9 cellular contexts compared by ENCODE assay signal in the genomic region with DNA sequence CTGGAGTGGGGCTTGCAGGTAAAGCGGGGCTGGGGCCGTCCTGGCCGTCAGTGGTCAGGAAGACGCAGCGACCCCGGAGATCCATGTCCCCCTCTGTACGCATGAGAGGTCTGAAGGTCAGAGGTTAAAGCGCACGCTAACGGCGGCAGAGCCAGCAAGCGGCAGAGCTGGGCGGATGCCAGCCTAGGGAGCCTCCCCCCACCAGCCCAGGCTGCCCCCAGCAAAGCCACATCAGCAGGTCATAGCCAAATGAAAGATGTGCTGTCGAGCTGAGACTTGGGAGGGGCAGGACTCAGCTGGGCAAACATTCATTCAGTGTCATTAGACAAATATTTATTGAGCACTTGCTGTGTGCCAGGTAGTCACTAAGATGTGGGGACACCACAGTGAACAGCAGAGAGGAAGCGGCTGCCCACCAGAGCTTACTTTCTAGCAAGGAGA. TPM values are rescaled to one million over a fixed set of nuclear protein-coding genes. Genes with fewer than 3 reads are reported as not detected.
DNase-seq lines count a peak whose midpoint lies in the region; ATAC-seq and TF ChIP-seq lines count a peak whose summit lies in the region.
"Had no signal": no experiment of that assay in that cellular context is flagged by ENCODE, and none has a peak within 500 bp of the region (broad histone marks: within the 10 kb centered on the region; RNA-seq: fewer than 3 reads in every experiment).

No MANE protein-coding gene starts in this region.

- peak overlapping the region; percentile 64 for H3K4me3 Mint-ChIP-seq in activated T-cell treated with anti-CD3 and anti-CD28 coated beads, Interleukin-2, amount 50 U/mL, for 24 hours
- H3K4me3 Mint-ChIP-seq in naive thymus-derived CD8-positive, alpha-beta T cell = peak overlapping the region in 9 of 10 donors; percentile 47 to 71 (median 63)

- H3K9me3 Mint-ChIP-seq in activated T-cell treated with anti-CD3 and anti-CD28 coated beads, Interleukin-2, amount 50 U/mL, for 24 hours = peaks cover 8% of the 10 kb centered on the region
- peaks cover 0 to 20% (median 9%) of the 10 kb centered on the region in 9 donors for H3K9me3 Mint-ChIP-seq in naive thymus-derived CD8-positive, alpha-beta T cell

- intact Hi-C loops in gastrocnemius medialis (cut with DNase I; ENCODE audit: low total_unique reads) = no loop called here

- H3K27me3 Mint-ChIP-seq in activated T-cell treated with anti-CD3 and anti-CD28 coated beads, Interleukin-2, amount 50 U/mL, for 24 hours = peaks cover 54% of the 10 kb centered on the region
- H3K27me3 Mint-ChIP-seq in naive thymus-derived CD8-positive, alpha-beta T cell = peaks cover 16 to 67% (median 44%) of the 10 kb centered on the region in 5 donors

- ATAC-seq in HG02759 (IDR thresholded peaks at IDR 0.05; ENCODE audit: unreplicated experiment) (peak; percentile 12), HG03139 (IDR thresholded peaks at IDR 0.05; ENCODE audit: unreplicated experiment) (no peak), gastrocnemius medialis (no peak)
- peak; percentile 11 to 22 for ATAC-seq in naive thymus-derived CD8-positive, alpha-beta T cell

- H3K4me3 ChIP-seq in gastrocnemius medialis = peak overlapping the region in 1 of 4 donors; percentile 32

- in situ Hi-C loops in gastrocnemius medialis (cut with MboI; ENCODE audit: low sequenced_read_pairs in 4 of 4) = no loop called here

- H3K4me1 Mint-ChIP-seq in activated T-cell treated with anti-CD3 and anti-CD28 coated beads, Interleukin-2, amount 50 U/mL, for 24 hours (ENCODE audit: low read depth) = peaks cover 30% of the 10 kb centered on the region
- H3K4me1 Mint-ChIP-seq in naive thymus-derived CD8-positive, alpha-beta T cell = peaks cover 4 to 23% (median 20%) of the 10 kb centered on the region in 4 donors

- H3K27ac ChIP-seq in gastrocnemius medialis = no peak overlapping the region
- H3K27ac ChIP-seq: HL-60 had no signal

- TF ChIP-seq CTCF in gastrocnemius medialis (IDR thresholded peaks at IDR 0.05 in 4 of 5, conservative IDR thresholded peaks at IDR 0.05 in 1 of 5) = no peak

- H3K27me3 ChIP-seq in gastrocnemius medialis = peaks cover 33 to 44% (median 35%) of the 10 kb centered on the region in 3 donors

- POLR2A ChIA-PET in naive thymus-derived CD8-positive, alpha-beta T cell (lab: Charles Lee) = no interaction called here

- H3K36me3 Mint-ChIP-seq in activated T-cell treated with anti-CD3 and anti-CD28 coated beads, Interleukin-2, amount 50 U/mL, for 24 hours (ENCODE audit: low read depth) = peaks cover 5% of the 10 kb centered on the region
- peaks cover 0 to 9% (median 3%) of the 10 kb centered on the region in 3 donors for H3K36me3 Mint-ChIP-seq in naive thymus-derived CD8-positive, alpha-beta T cell

- no peak for TF ChIP-seq POLR2A in gastrocnemius medialis (IDR thresholded peaks at IDR 0.05)

- DNase-seq in DMS53 treated with DMSO at 0.1 percent for 48 hours (lab: John Stamatoyannopoulos, UW; ENCODE audit: unreplicated experiment) = peak; percentile 95
- no peak for DNase-seq in activated T-cell treated with anti-CD3 and anti-CD28 coated beads, Interleukin-2, amount 50 U/mL, for 24 hours
- DNase-seq in naive thymus-derived CD8-positive, alpha-beta T cell = no peak
- no peak for DNase-seq in NCI-H226
- no peak for DNase-seq in gastrocnemius medialis
- DNase-seq in NCI-H1930 (lab: John Stamatoyannopoulos, UW) = no peak

- peak overlapping the region; percentile 35 for H3K27ac Mint-ChIP-seq in activated T-cell treated with anti-CD3 and anti-CD28 coated beads, Interleukin-2, amount 50 U/mL, for 24 hours
- peak overlapping the region in 2 of 10 donors; percentile 73 to 91 for H3K27ac Mint-ChIP-seq in naive thymus-derived CD8-positive, alpha-beta T cell

- H3K36me3 ChIP-seq in gastrocnemius medialis = no peaks in the 10 kb centered on the region

- no peaks in the 10 kb centered on the region for H3K9me3 ChIP-seq in gastrocnemius medialis

- peaks cover 6% of the 10 kb centered on the region in 2 donors for H3K4me1 ChIP-seq in gastrocnemius medialis

RNA-seq across cellular contexts. Expression of a gene that starts 0.6 kb away (rescaled TPM):
- total RNA-seq in naive thymus-derived CD8-positive, alpha-beta T cell = under 1 TPM in 1 of 2 experiments, not detected in 1; 0.38 TPM
- polyA plus RNA-seq in naive thymus-derived CD8-positive, alpha-beta T cell = 1 to 10 TPM in 1 of 3 donors, under 1 TPM in 2; 0.15 to 9.6 (median 0.68) TPM
- total RNA-seq in gastrocnemius medialis = under 1 TPM in 1 of 4 donors, not detected in 3; 0.62 TPM

Comparison
In these comparisons a context has a peak if more than half of its experiments do, and no peak if none do; other contexts are left out.
1. ATAC-seq: peak in HG02759 (single experiment) and naive thymus-derived CD8-positive, alpha-beta T cell (2 of 2); none in HG03139 (single experiment) and gastrocnemius medialis (0 of 2).